In the genomic region with DNA sequence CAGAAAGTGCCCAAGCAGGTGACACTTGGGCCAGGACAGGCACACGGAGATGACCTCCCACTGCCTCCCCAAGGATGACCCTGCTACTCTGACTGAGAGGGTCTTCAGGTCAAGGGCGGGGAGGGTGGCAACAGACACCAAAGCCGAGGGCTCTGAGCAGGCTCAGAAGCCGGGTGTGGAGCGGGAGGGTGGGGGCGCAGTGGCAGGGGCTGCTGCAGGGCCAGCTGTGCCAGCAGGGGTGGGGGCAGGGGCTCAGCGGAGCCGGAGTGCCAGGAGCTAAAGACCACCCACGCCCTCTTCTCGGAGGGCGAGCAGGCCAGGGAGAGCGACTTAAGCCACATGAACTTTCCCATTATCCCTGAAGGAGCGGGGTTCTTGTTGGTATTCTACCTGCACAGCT, we compare ENCODE assay signal across 24 cellular contexts.
"Had no signal": no experiment of that assay in that cellular context is flagged by ENCODE, and none has a peak within 500 bp of the region (broad histone marks: within the 10 kb centered on the region; RNA-seq: fewer than 3 reads in every experiment).

No MANE protein-coding gene starts in this region.

- H3K9me3 Mint-ChIP-seq: activated B cell treated with CpG ODN at 0.5 μM for 24 hours; activated CD4-positive, alpha-beta memory T cell treated with anti-CD3 and anti-CD28 coated beads for 36 hours; activated CD4-positive, alpha-beta T cell treated with anti-CD3 and anti-CD28 coated beads, Interleukin-2, amount 10 ng/mL, durations not matched to agents 24 days and 14 days; activated naive CD8-positive, alpha-beta T cell treated with anti-CD3 and anti-CD28 coated beads, Interleukin-2, amount 10 ng/mL, durations not matched to agents 7 days and 5 days; activated T-helper 17 cell treated with anti-CD3 and anti-CD28 coated beads, Interleukin-2, amount 50 U/mL, for 72 hours had no signal

- H3K4me3 Mint-ChIP-seq: activated B cell treated with CpG ODN at 0.5 μM for 24 hours; activated CD4-positive, alpha-beta memory T cell treated with anti-CD3 and anti-CD28 coated beads for 36 hours; activated CD4-positive, alpha-beta T cell treated with anti-CD3 and anti-CD28 coated beads, Interleukin-2, amount 10 ng/mL, durations not matched to agents 24 days and 14 days; activated naive CD8-positive, alpha-beta T cell treated with anti-CD3 and anti-CD28 coated beads, Interleukin-2, amount 10 ng/mL, durations not matched to agents 7 days and 5 days; activated T-helper 17 cell treated with anti-CD3 and anti-CD28 coated beads, Interleukin-2, amount 50 U/mL, for 72 hours; T-helper 17 cell had no signal

- H3K36me3 Mint-ChIP-seq: activated CD4-positive, alpha-beta memory T cell treated with anti-CD3 and anti-CD28 coated beads for 36 hours; activated naive CD8-positive, alpha-beta T cell treated with anti-CD3 and anti-CD28 coated beads, Interleukin-2, amount 10 ng/mL, durations not matched to agents 7 days and 5 days had no signal

- DNase-seq: activated B cell treated with CpG ODN at 0.5 μM for 24 hours; activated CD4-positive, alpha-beta memory T cell treated with anti-CD3 and anti-CD28 coated beads for 36 hours; activated CD4-positive, alpha-beta T cell treated with anti-CD3 and anti-CD28 coated beads for 1 hour; activated CD4-positive, alpha-beta T cell treated with anti-CD3 and anti-CD28 coated beads, Interleukin-2, amount 10 ng/mL, durations not matched to agents 24 days and 14 days; activated naive CD4-positive, alpha-beta T cell treated with anti-CD3 and anti-CD28 coated beads, Interleukin-2, amount 50 U/mL, for 16 hours; activated naive CD8-positive, alpha-beta T cell treated with anti-CD3 and anti-CD28 coated beads, Interleukin-2, amount 10 ng/mL, durations not matched to agents 7 days and 5 days; activated T-cell treated with anti-CD3 and anti-CD28 coated beads for 4 hours; activated T-cell treated with anti-CD3 and anti-CD28 coated beads, Interleukin-2, amount 50 U/mL, for 48 hours; adrenal gland; anterior cingulate cortex; cerebellar nuclear complex; Kasumi-1; NCI-H1105 treated with DMSO at 0.1 percent for 48 hours; NCI-H1436 treated with DMSO at 0.1 percent for 48 hours; NCI-H187; NCI-H2081; NCI-H510A treated with DMSO at 0.1 percent for 48 hours; Peyer's patch; Right ventricle myocardium superior; SJCRH30; T-helper 17 cell; T-helper 9 cell had no signal

- ATAC-seq: activated T-helper 17 cell treated with anti-CD3 and anti-CD28 coated beads, Interleukin-2, amount 50 U/mL, for 72 hours; T-helper 17 cell had no signal

- H3K36me3 ChIP-seq: adrenal gland, Peyer's patch, SJCRH30 had no signal

- H3K27ac Mint-ChIP-seq: activated B cell treated with CpG ODN at 0.5 μM for 24 hours; activated CD4-positive, alpha-beta memory T cell treated with anti-CD3 and anti-CD28 coated beads for 36 hours; activated CD4-positive, alpha-beta T cell treated with anti-CD3 and anti-CD28 coated beads, Interleukin-2, amount 10 ng/mL, durations not matched to agents 24 days and 14 days; activated naive CD8-positive, alpha-beta T cell treated with anti-CD3 and anti-CD28 coated beads, Interleukin-2, amount 10 ng/mL, durations not matched to agents 7 days and 5 days; activated T-helper 17 cell treated with anti-CD3 and anti-CD28 coated beads, Interleukin-2, amount 50 U/mL, for 72 hours; T-helper 17 cell had no signal

- H3K27ac ChIP-seq: adrenal gland, Peyer's patch, RWPE1, SJCRH30 had no signal

- H3K27me3 ChIP-seq: adrenal gland, Peyer's patch, SJCRH30 had no signal

- H3K4me1 ChIP-seq: adrenal gland had no signal

- H3K9me3 ChIP-seq: adrenal gland, Peyer's patch, SJCRH30 had no signal

- H3K4me3 ChIP-seq: adrenal gland, Peyer's patch, SJCRH30 had no signal
